8 cellular contexts compared by ENCODE assay signal in genomic region chr19:50723735-50724521, GRCh38. TPM values are rescaled to one million over a fixed set of nuclear protein-coding genes. Genes with fewer than 3 reads are reported as not detected.
DNase-seq lines count a peak whose midpoint lies in the region; ATAC-seq and TF ChIP-seq lines count a peak whose summit lies in the region.

No MANE protein-coding gene starts in this region.

- H3K27ac ChIP-seq in heart left ventricle (peak overlapping the region in 10 of 12 donors; percentile 48 to 83 (median 66)), mesodermal cell (ENCODE audit: low read depth, low read length, severe bottlenecking) (no peak overlapping the region), upper lobe of right lung (peak overlapping the region; percentile 65)

- intact Hi-C loops in heart left ventricle (cut with DNase I) (no loop called here), left ventricle myocardium superior (cut with micrococcal nuclease) (no loop called here), upper lobe of right lung (cut with DNase I) (no loop called here), sciatic nerve (cut with DNase I) (no loop called here)

- TF ChIP-seq CTCF in heart left ventricle (IDR thresholded peaks at IDR 0.05) (no peak), brain (conservative IDR thresholded peaks at IDR 0.05) (no peak), upper lobe of right lung (IDR thresholded peaks at IDR 0.05) (no peak)

- H3K4me3 ChIP-seq in heart left ventricle: peak overlapping the region; percentile 33 to 71 (median 62)
- H3K4me3 ChIP-seq in mesodermal cell (ENCODE audit: extremely low read depth, insufficient read depth, low read length, poor library complexity, severe bottlenecking): peak overlapping the region; percentile 51
- peak overlapping the region; percentile 64 for H3K4me3 ChIP-seq in upper lobe of right lung

- peaks cover 77% of the 10 kb centered on the region for H3K4me1 Mint-ChIP-seq in brain

- TF ChIP-seq POLR2A in heart left ventricle (IDR thresholded peaks at IDR 0.05): no peak

- peak in 1 of 5 donors; percentile 66 for DNase-seq in heart left ventricle
- DNase-seq in left ventricle myocardium superior: no peak
- no peak for DNase-seq in upper lobe of right lung
- DNase-seq in HK-2 (ENCODE audit: unreplicated experiment): no peak
- DNase-seq in sciatic nerve (ENCODE audit: low spot score): no peak

- peak overlapping the region in 3 of 5 experiments; percentile 94 to 99 (median 97) for H3K4me3 Mint-ChIP-seq in brain

- WGBS in heart left ventricle, 4 donors: 4 to 20% (median 7%) methylated on average over 15 to 31 of the region's 31 CpGs
- 46 to 47% methylated on average over 17 to 29 of the region's 31 CpGs for WGBS in mesodermal cell (ENCODE audit: insufficient coverage in 2 of 2), 2 experiments

- H3K4me1 ChIP-seq in heart left ventricle (peaks cover 0 to 42% (median 7%) of the 10 kb centered on the region in 12 donors), mesodermal cell (ENCODE audit: control insufficient read depth, insufficient read depth, low read length, poor library complexity, severe bottlenecking) (no peaks in the 10 kb centered on the region), upper lobe of right lung (peaks cover 8% of the 10 kb centered on the region)

- H3K36me3 Mint-ChIP-seq in brain: no peaks in the 10 kb centered on the region

- peaks cover 0 to 73% (median 0%) of the 10 kb centered on the region in 5 experiments for H3K9me3 Mint-ChIP-seq in brain

- no peaks in the 10 kb centered on the region for H3K36me3 ChIP-seq in heart left ventricle
- peaks cover 6% of the 10 kb centered on the region for H3K36me3 ChIP-seq in mesodermal cell (ENCODE audit: control insufficient read depth, insufficient read depth, low read length)
- H3K36me3 ChIP-seq in upper lobe of right lung: no peaks in the 10 kb centered on the region

- peaks cover 13% of the 10 kb centered on the region for H3K27me3 Mint-ChIP-seq in brain

- peak overlapping the region in 3 of 5 experiments; percentile 80 to 97 (median 97) for H3K27ac Mint-ChIP-seq in brain

- peaks cover 0 to 60% (median 24%) of the 10 kb centered on the region in 9 donors for H3K27me3 ChIP-seq in heart left ventricle
- H3K27me3 ChIP-seq in upper lobe of right lung: peaks cover 9% of the 10 kb centered on the region

- H3K9me3 ChIP-seq in heart left ventricle: no peaks in the 10 kb centered on the region
- peaks cover 8% of the 10 kb centered on the region for H3K9me3 ChIP-seq in mesodermal cell (ENCODE audit: control insufficient read depth, low read length)
- H3K9me3 ChIP-seq in upper lobe of right lung: no peaks in the 10 kb centered on the region

- no peak for ATAC-seq in heart left ventricle
- no peak for ATAC-seq in left ventricle myocardium superior
- no peak for ATAC-seq in upper lobe of right lung
- no peak for ATAC-seq in GM21723 (IDR thresholded peaks at IDR 0.05; ENCODE audit: unreplicated experiment)
- ATAC-seq in sciatic nerve: no peak

RNA-seq across cellular contexts. Expression of gene CLEC11A, which starts 0.8 kb away (rescaled TPM):
- total RNA-seq in heart left ventricle: 10 to 100 TPM in 1 of 9 donors, 1 to 10 TPM in 8; 2.4 to 16.6 (median 4.2) TPM
- 1 to 10 TPM; 2.4 to 7.2 TPM for polyA plus RNA-seq in heart left ventricle
- 2.9 TPM for total RNA-seq in left ventricle myocardium superior
- 5.7 TPM for polyA plus RNA-seq in brain (ENCODE audit: insufficient read depth, low read depth, low replicate concordance)
- polyA plus RNA-seq in mesodermal cell (2013, experiment 1 of 2): 29.5 TPM
- polyA plus RNA-seq in mesodermal cell (2013, experiment 2 of 2): 19.2 TPM
- total RNA-seq in upper lobe of right lung: 13.3 TPM
- 16.6 TPM for total RNA-seq in sciatic nerve

RNA-seq across cellular contexts. Expression of gene SHANK1, which starts 4.3 kb away (rescaled TPM):
- 1 to 10 TPM in 1 of 9 donors, under 1 TPM in 7, not detected in 1; 0.28 to 2.1 (median 0.49) TPM for total RNA-seq in heart left ventricle
- under 1 TPM; 0.03 to 0.23 TPM for polyA plus RNA-seq in heart left ventricle
- 0.32 TPM for total RNA-seq in left ventricle myocardium superior
- 15.5 TPM for polyA plus RNA-seq in brain (ENCODE audit: insufficient read depth, low read depth, low replicate concordance)
- polyA plus RNA-seq in mesodermal cell (2013, experiment 1 of 2): 6.7 TPM
- polyA plus RNA-seq in mesodermal cell (2013, experiment 2 of 2): 5.3 TPM
- total RNA-seq in upper lobe of right lung: 0.35 TPM
- total RNA-seq in sciatic nerve: 1.4 TPM

RNA-seq across cellular contexts. Expression of gene GPR32, which starts 46.3 kb away (rescaled TPM):
- total RNA-seq in heart left ventricle (not detected), left ventricle myocardium superior (not detected), upper lobe of right lung (not detected), sciatic nerve (not detected)
- polyA plus RNA-seq in heart left ventricle (not detected), brain (ENCODE audit: insufficient read depth, low read depth, low replicate concordance) (not detected)
- polyA plus RNA-seq in mesodermal cell (2013, experiment 1 of 2): not detected
- polyA plus RNA-seq in mesodermal cell (2013, experiment 2 of 2): not detected
